ENCODE assay signal across 10 cellular contexts in genomic region chr2:231682546-231683291, GRCh38. TPM values are rescaled to one million over a fixed set of nuclear protein-coding genes. Genes with fewer than 3 reads are reported as not detected.
DNase-seq lines count a peak whose midpoint lies in the region; ATAC-seq and TF ChIP-seq lines count a peak whose summit lies in the region.
"Had no signal": no experiment of that assay in that cellular context is flagged by ENCODE, and none has a peak within 500 bp of the region (broad histone marks: within the 10 kb centered on the region; RNA-seq: fewer than 3 reads in every experiment).

No MANE protein-coding gene starts in this region.

- no peak overlapping the region for H2BK20ac ChIP-seq in H9 (ENCODE audit: low read depth, low read length, poor library complexity, severe bottlenecking)

- H3K9me3 Mint-ChIP-seq in H9 (no peaks in the 10 kb centered on the region), naive B cell (no peaks in the 10 kb centered on the region)
- H3K9me3 Mint-ChIP-seq: CD8-positive, alpha-beta memory T cell had no signal

- peak overlapping the region; percentile 64 for H3K4me3 ChIP-seq in SU-DHL-6 (ENCODE audit: insufficient read depth, low read length, poor library complexity, severe bottlenecking)

- no peaks in the 10 kb centered on the region for H3K9me2 ChIP-seq in SU-DHL-6 (replicated peaks; ENCODE audit: insufficient read depth, low read length)

- H3K4me3 Mint-ChIP-seq in H9 (peak overlapping the region; percentile 75 to 89; a peak in 4 of 5 replicates), naive B cell (peak overlapping the region; percentile 41 to 86 (median 82))

- H3K27ac ChIP-seq in H9 (ENCODE audit: insufficient read length, low read depth, low read length): no peak overlapping the region
- peak overlapping the region; percentile 94 for H3K27ac ChIP-seq in SU-DHL-6 (ENCODE audit: low read depth, low read length)

- H2AFZ ChIP-seq in H9 (ENCODE audit: low read length) (no peak overlapping the region), SU-DHL-6 (ENCODE audit: low read depth, low read length, severe bottlenecking) (no peak overlapping the region)

- H3K56ac ChIP-seq in H9 (ENCODE audit: insufficient read length, low read depth, low read length): no peak overlapping the region

- ATAC-seq in naive B cell (ENCODE audit: low read depth in 2 of 2) (no peak), GM18505 (IDR thresholded peaks at IDR 0.05; ENCODE audit: unreplicated experiment) (no peak)

- DNase-seq in COLO668 (lab: John Stamatoyannopoulos, UW; ENCODE audit: unreplicated experiment) (peak; percentile 13), H9 (no peak), naive B cell (no peak), cerebellum (ENCODE audit: low spot score) (no peak), GM10248 (ENCODE audit: extremely low spot score) (no peak)
- DNase-seq: CD8-positive, alpha-beta memory T cell; small intestine; T-helper 9 cell had no signal

- POLR2A ChIA-PET in GM10248 (lab: Yijun Ruan, JAX): interaction anchor here (0.6 kb wide), 1 partner anchor 72 kb away, joined by 5 read pairs; no protein-coding TSS in a partner anchor

- no peak overlapping the region for H3K23ac ChIP-seq in H9 (ENCODE audit: insufficient read length, low read depth, low read length)

- no peak overlapping the region for H2BK12ac ChIP-seq in H9 (ENCODE audit: insufficient read length, low read depth, low read length)

- TF ChIP-seq CTCF in H9 (conservative IDR thresholded peaks at IDR 0.05): no peak
- no peak for TF ChIP-seq CTCF in SU-DHL-6 (IDR thresholded peaks at IDR 0.05; ENCODE audit: insufficient read depth, low read length, poor library complexity, severe bottlenecking)
- TF ChIP-seq CTCF in GM10248 (IDR thresholded peaks at IDR 0.05; ENCODE audit: control extremely low read depth, extremely low read depth, low read depth, missing control alignments): no peak

- H3K27me3 Mint-ChIP-seq in H9 (ENCODE audit: low read depth) (0 out of 2 replicates have a peak, but pooled peaks cover 1% of the 10 kb centered on the region), naive B cell (no peaks in the 10 kb centered on the region)

- H3K18ac ChIP-seq in H9 (ENCODE audit: insufficient read length, low read depth, low read length): no peak overlapping the region

- CTCF ChIA-PET in GM10248 (lab: Yijun Ruan, JAX): interaction anchor here (1.0 to 25.7 kb wide), 7 partner anchors 8 to 70 kb away, joined by 3 to 531 read pairs (median 13); partner anchors contain the start of gene PTMA

- H3K23me2 ChIP-seq in H9 (ENCODE audit: insufficient read length, low read depth, low read length, poor library complexity, severe bottlenecking): peaks cover 11% of the 10 kb centered on the region

- no peak overlapping the region for H3K4me2 ChIP-seq in H9 (ENCODE audit: insufficient read depth, insufficient read length, low read length)
- peak overlapping the region; percentile 94 for H3K4me2 ChIP-seq in SU-DHL-6 (ENCODE audit: low read depth, low read length, poor library complexity, severe bottlenecking)

- H3K27ac Mint-ChIP-seq in H9 (peak overlapping the region; percentile 99; a peak in 5 of 7 replicates), naive B cell (peak overlapping the region in 5 of 6 donors; percentile 80 to 94 (median 91))

- H3K79me2 ChIP-seq in H9 (ENCODE audit: insufficient read depth, low read length) (no peaks in the 10 kb centered on the region), SU-DHL-6 (ENCODE audit: insufficient read depth, low read length) (peaks cover 37% of the 10 kb centered on the region)

- H3K14ac ChIP-seq in H9 (ENCODE audit: insufficient read depth, low read length): 0 out of 2 replicates have a peak overlapping the region, but pooled peaks have one; percentile 49

- no peak overlapping the region for H2BK15ac ChIP-seq in H9 (ENCODE audit: low read depth, low read length)

- H4K91ac ChIP-seq in H9 (ENCODE audit: insufficient read length, low read depth, low read length): no peak overlapping the region

- H3K9me3 ChIP-seq in H9 (ENCODE audit: control insufficient read depth, low read depth, low read length) (no peaks in the 10 kb centered on the region), SU-DHL-6 (ENCODE audit: insufficient read depth, low read length) (no peaks in the 10 kb centered on the region)

- H3K36me3 ChIP-seq in SU-DHL-6 (ENCODE audit: low read length): no peaks in the 10 kb centered on the region

- H3K4ac ChIP-seq in H9 (ENCODE audit: low read depth, low read length): no peak overlapping the region

- peaks cover 72% of the 10 kb centered on the region for H3F3A ChIP-seq in SU-DHL-6 (ENCODE audit: insufficient read depth)

- no peak overlapping the region for H2AK5ac ChIP-seq in H9 (ENCODE audit: insufficient read length, low read length)

- H2BK120ac ChIP-seq in H9 (ENCODE audit: low read depth, low read length, poor library complexity, severe bottlenecking): no peak overlapping the region

- H3K9ac ChIP-seq in H9 (ENCODE audit: extremely low read depth, insufficient read length, low read length): no peak overlapping the region
- peak overlapping the region; percentile 96 for H3K9ac ChIP-seq in SU-DHL-6 (ENCODE audit: low read length)

- no peak overlapping the region for H4K5ac ChIP-seq in H9 (ENCODE audit: insufficient read length, low read depth, low read length)

- TF ChIP-seq POLR2A in GM18505 (IDR thresholded peaks at IDR 0.05; ENCODE audit: borderline replicate concordance, extremely low read depth, insufficient read depth, insufficient read length): no peak

- no CpG with 5 or more reads among the region's 12 CpGs for WGBS in H9 (ENCODE audit: extremely low coverage, insufficient read length, low lambda C conversion rate)

- no peak overlapping the region for H4K8ac ChIP-seq in H9 (replicated peaks; ENCODE audit: insufficient read length, low read depth, low read length)

- H3K4me1 Mint-ChIP-seq in H9 (peaks cover 46 to 51% of the 10 kb centered on the region in 2 experiments), naive B cell (peaks cover 50 to 65% (median 52%) of the 10 kb centered on the region in 3 donors)

- H3K36me3 Mint-ChIP-seq in H9 (ENCODE audit: insufficient read depth in 1 of 3, low read depth in 3 of 3): no peaks in the 10 kb centered on the region
- H3K36me3 Mint-ChIP-seq in naive B cell: no peaks in the 10 kb centered on the region
- H3K36me3 Mint-ChIP-seq: CD8-positive, alpha-beta memory T cell had no signal

- H3T11ph ChIP-seq in H9 (ENCODE audit: low read length): no peak overlapping the region

- H4K20me1 ChIP-seq in H9 (ENCODE audit: control insufficient read depth, insufficient read depth, insufficient read length) (no peaks in the 10 kb centered on the region), SU-DHL-6 (ENCODE audit: low read depth, low read length) (no peaks in the 10 kb centered on the region)

- H3K79me1 ChIP-seq in H9 (ENCODE audit: insufficient read depth, low read depth, low read length, poor library complexity, severe bottlenecking): no peaks in the 10 kb centered on the region

- peaks cover 5% of the 10 kb centered on the region; the same call in 1 of the 2 replicates for H3K4me1 ChIP-seq in H9 (ENCODE audit: insufficient read depth, low read length)

- no peak overlapping the region for H2BK5ac ChIP-seq in H9 (ENCODE audit: insufficient read length, low read length)

- no peaks in the 10 kb centered on the region for H3K27me3 ChIP-seq in H9 (ENCODE audit: insufficient read depth, low read length)
- no peaks in the 10 kb centered on the region for H3K27me3 ChIP-seq in SU-DHL-6 (ENCODE audit: low read length)

RNA-seq across cellular contexts. Expression of gene PTMA, which starts 25.6 kb away (rescaled TPM):
- total RNA-seq in H9 (2021) (1,963 and 2,010 TPM in 2 replicates), cerebellum (478 TPM)
- 1,000 to 10,000 TPM; 1,295 to 2,538 (median 2,137) TPM for polyA plus RNA-seq in naive B cell (ENCODE audit: low read depth in 6 of 6)
